ENCODE assay signal across 8 cellular contexts in genomic region chr5:30040483-30041116, GRCh38.
DNase-seq lines count a peak whose midpoint lies in the region; ATAC-seq, FAIRE-seq and TF ChIP-seq lines count a peak whose summit lies in the region.

No MANE protein-coding gene starts in this region.

- no peak overlapping the region for H3K27ac ChIP-seq in mammary epithelial cell (ENCODE audit: insufficient read depth, low read depth, low read length)

- intact Hi-C loops in mammary epithelial cell (cut with micrococcal nuclease) = no loop called here

- no peaks in the 10 kb centered on the region for H4K20me1 ChIP-seq in mammary epithelial cell (ENCODE audit: insufficient read depth, low read length)

- peak; percentile 2 to 11 for DNase-seq in activated T-cell treated with anti-CD3 and anti-CD28 coated beads, Interleukin-2, amount 50 U/mL, for 72 hours
- DNase-seq in activated T-cell treated with anti-CD3 and anti-CD28 coated beads, Interleukin-2, amount 50 U/mL, for 4 hours = no peak
- peak; percentile 72 for DNase-seq in HTR-8/SVneo (ENCODE audit: insufficient read length, low spot score)
- peak; percentile 22 for DNase-seq in NCI-H82 treated with DMSO at 0.1 percent for 48 hours (lab: John Stamatoyannopoulos, UW; ENCODE audit: unreplicated experiment)
- DNase-seq in mammary epithelial cell = no peak
- DNase-seq in mesothelial cell of epicardium (ENCODE audit: low spot score in 2 of 2, unreplicated experiment in 2 of 2) = peak in 1 of 2 experiments; percentile 56
- DNase-seq in activated CD8-positive, alpha-beta memory T cell treated with anti-CD3 and anti-CD28 coated beads, Interleukin-2, amount 50 U/mL, for 48 hours = no peak

- H2AFZ ChIP-seq in mammary epithelial cell (ENCODE audit: low read depth, low read length) = no peak overlapping the region

- ATAC-seq in activated T-cell treated with anti-CD3 and anti-CD28 coated beads, Interleukin-2, amount 50 U/mL, for 72 hours (replicated peaks in 1 of 2) = no peak
- ATAC-seq in activated T-cell treated with anti-CD3 and anti-CD28 coated beads, Interleukin-2, amount 50 U/mL, for 4 hours = no peak
- no peak for ATAC-seq in HG02973 (IDR thresholded peaks at IDR 0.05; ENCODE audit: unreplicated experiment)

- H3K27me3 ChIP-seq in mammary epithelial cell (ENCODE audit: insufficient read depth, low read length) = no peaks in the 10 kb centered on the region

- FAIRE-seq in HTR-8/SVneo (lab: Jason Lieb, UNC) = peak; percentile 95

- no peaks in the 10 kb centered on the region for H3K36me3 ChIP-seq in mammary epithelial cell (ENCODE audit: insufficient read depth, low read length)

- H3K27me3 Mint-ChIP-seq in activated T-cell treated with anti-CD3 and anti-CD28 coated beads, Interleukin-2, amount 50 U/mL, for 72 hours (ENCODE audit: low read depth) = no peaks in the 10 kb centered on the region
- no peaks in the 10 kb centered on the region for H3K27me3 Mint-ChIP-seq in activated T-cell treated with anti-CD3 and anti-CD28 coated beads, Interleukin-2, amount 50 U/mL, for 4 hours (ENCODE audit: low read depth)
- peaks cover 9% of the 10 kb centered on the region for H3K27me3 Mint-ChIP-seq in mesothelial cell of epicardium (ENCODE audit: low read depth)

- H3K4me3 Mint-ChIP-seq in activated T-cell treated with anti-CD3 and anti-CD28 coated beads, Interleukin-2, amount 50 U/mL, for 72 hours = no peak overlapping the region
- H3K4me3 Mint-ChIP-seq in activated T-cell treated with anti-CD3 and anti-CD28 coated beads, Interleukin-2, amount 50 U/mL, for 4 hours = no peak overlapping the region
- no peak overlapping the region for H3K4me3 Mint-ChIP-seq in mesothelial cell of epicardium

- peaks cover 2 to 4% of the 10 kb centered on the region in 2 donors for H3K9me3 Mint-ChIP-seq in activated T-cell treated with anti-CD3 and anti-CD28 coated beads, Interleukin-2, amount 50 U/mL, for 72 hours
- peaks cover 17% of the 10 kb centered on the region for H3K9me3 Mint-ChIP-seq in activated T-cell treated with anti-CD3 and anti-CD28 coated beads, Interleukin-2, amount 50 U/mL, for 4 hours
- no peaks in the 10 kb centered on the region for H3K9me3 Mint-ChIP-seq in mesothelial cell of epicardium

- TF ChIP-seq CTCF in mammary epithelial cell (conservative IDR thresholded peaks at IDR 0.05 in 1 of 2, IDR thresholded peaks at IDR 0.05 in 1 of 2; ENCODE audit: extremely low read depth in 1 of 2, insufficient read depth in 1 of 2, low read depth in 1 of 2, low read length in 2 of 2) (peak; percentile 30 to 41), mesothelial cell of epicardium (IDR thresholded peaks at IDR 0.05; ENCODE audit: unreplicated experiment) (peak; percentile 73)

- no peak overlapping the region for H3K27ac Mint-ChIP-seq in activated T-cell treated with anti-CD3 and anti-CD28 coated beads, Interleukin-2, amount 50 U/mL, for 72 hours
- H3K27ac Mint-ChIP-seq in mesothelial cell of epicardium = no peak overlapping the region

- dilution Hi-C loops in mammary epithelial cell (cut with HindIII; ENCODE audit: low sequenced_read_pairs) = no loop called here

- no peak overlapping the region for H3K9ac ChIP-seq in mammary epithelial cell (ENCODE audit: insufficient read depth, low read length)

- H3K4me1 ChIP-seq in mammary epithelial cell (ENCODE audit: insufficient read depth, low read length) = no peaks in the 10 kb centered on the region

- no peaks in the 10 kb centered on the region for H3K4me1 Mint-ChIP-seq in activated T-cell treated with anti-CD3 and anti-CD28 coated beads, Interleukin-2, amount 50 U/mL, for 72 hours (ENCODE audit: low read depth)
- no peaks in the 10 kb centered on the region for H3K4me1 Mint-ChIP-seq in activated T-cell treated with anti-CD3 and anti-CD28 coated beads, Interleukin-2, amount 50 U/mL, for 4 hours (ENCODE audit: low read depth)
- H3K4me1 Mint-ChIP-seq in mesothelial cell of epicardium = no peaks in the 10 kb centered on the region

- H3K36me3 Mint-ChIP-seq in activated T-cell treated with anti-CD3 and anti-CD28 coated beads, Interleukin-2, amount 50 U/mL, for 72 hours (ENCODE audit: insufficient read depth in 2 of 2) = no peaks in the 10 kb centered on the region
- H3K36me3 Mint-ChIP-seq in activated T-cell treated with anti-CD3 and anti-CD28 coated beads, Interleukin-2, amount 50 U/mL, for 4 hours (ENCODE audit: insufficient read depth) = no peaks in the 10 kb centered on the region
- no peaks in the 10 kb centered on the region for H3K36me3 Mint-ChIP-seq in mesothelial cell of epicardium

- H3K4me3 ChIP-seq in mammary epithelial cell (replicated peaks in 1 of 3; ENCODE audit: insufficient read depth in 1 of 3, low read depth in 2 of 3, low read length in 3 of 3) = no peak overlapping the region

- H3K79me2 ChIP-seq in mammary epithelial cell (ENCODE audit: insufficient read depth, low read length) = no peaks in the 10 kb centered on the region

- in situ Hi-C loops in mammary epithelial cell (cut with MboI; ENCODE audit: low sequenced_read_pairs in 2 of 2) = no loop called here

- H3K4me2 ChIP-seq in mammary epithelial cell (ENCODE audit: insufficient read depth, low read depth, low read length) = no peak overlapping the region

- BruUV-seq in mammary epithelial cell (replicated peaks; lab: Mats Ljungman, UMichigan) = no TSS peak

- CTCF ChIA-PET in mammary epithelial cell (lab: Charles Lee; ENCODE audit: low non-redundant PET) = no interaction called here

- peaks cover 16% of the 10 kb centered on the region for H3K9me3 ChIP-seq in mammary epithelial cell (replicated peaks; ENCODE audit: insufficient read depth, low read length)

- WGBS in mammary epithelial cell (ENCODE audit: low coverage, missing lambda C conversion rate) = 42% methylated on average over 3 of the region's 6 CpGs

Comparison
In these comparisons a context has a peak if more than half of its experiments do, and no peak if none do; other contexts are left out.
1. DNase-seq: peak in activated T-cell treated with anti-CD3 and anti-CD28 coated beads, Interleukin-2, amount 50 U/mL, for 72 hours (2 of 2), HTR-8/SVneo (single experiment) and NCI-H82 treated with DMSO at 0.1 percent for 48 hours (single experiment); none in activated T-cell treated with anti-CD3 and anti-CD28 coated beads, Interleukin-2, amount 50 U/mL, for 4 hours (single experiment), mammary epithelial cell (single experiment) and activated CD8-positive, alpha-beta memory T cell treated with anti-CD3 and anti-CD28 coated beads, Interleukin-2, amount 50 U/mL, for 48 hours (single experiment).